8 cellular contexts compared by ENCODE assay signal in the genomic region with DNA sequence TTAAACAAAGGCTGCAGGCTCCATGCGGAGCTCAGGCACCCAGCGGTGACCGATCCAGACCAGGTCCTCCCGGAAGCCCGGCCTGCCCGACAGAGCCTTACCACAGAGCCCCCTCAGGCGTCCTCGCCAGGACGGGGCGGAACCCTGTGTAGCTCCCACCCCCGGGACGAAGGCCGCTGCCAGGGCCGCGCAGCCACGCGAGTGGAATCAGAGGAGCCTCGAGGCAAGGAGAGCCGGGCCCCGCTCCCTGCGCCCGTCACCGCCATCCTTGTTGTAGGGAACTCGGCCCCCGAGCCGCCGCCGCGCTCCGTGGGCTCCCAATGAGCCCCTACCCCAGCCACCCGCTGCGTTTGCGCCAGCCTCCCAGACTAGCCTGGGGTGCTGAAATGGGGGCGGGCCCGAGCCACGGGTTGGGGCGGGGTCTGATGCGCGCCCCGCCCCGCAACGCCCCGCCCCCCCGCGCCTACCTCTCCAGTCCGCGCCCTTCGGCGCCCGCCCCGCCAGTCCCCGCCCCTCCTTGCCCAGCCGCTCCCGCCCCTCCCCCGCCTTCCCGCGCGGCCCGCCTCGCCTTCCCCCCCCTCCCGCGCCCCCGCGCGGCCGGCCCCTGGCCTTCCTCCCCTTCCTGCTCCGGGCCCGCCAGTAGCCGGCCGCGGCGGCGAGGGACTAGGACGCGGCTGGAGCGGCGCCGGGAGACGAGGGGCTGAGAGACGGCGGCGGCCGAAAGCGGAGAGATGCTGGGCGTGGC. TPM values are rescaled to one million over a fixed set of nuclear protein-coding genes. Genes with fewer than 3 reads are reported as not detected.
A peak's percentile ranks its signal among the peaks of the same experiment; 100 is the strongest.
DNase-seq lines count a peak whose midpoint lies in the region; ATAC-seq, FAIRE-seq and TF ChIP-seq lines count a peak whose summit lies in the region.

A gene with protein sequence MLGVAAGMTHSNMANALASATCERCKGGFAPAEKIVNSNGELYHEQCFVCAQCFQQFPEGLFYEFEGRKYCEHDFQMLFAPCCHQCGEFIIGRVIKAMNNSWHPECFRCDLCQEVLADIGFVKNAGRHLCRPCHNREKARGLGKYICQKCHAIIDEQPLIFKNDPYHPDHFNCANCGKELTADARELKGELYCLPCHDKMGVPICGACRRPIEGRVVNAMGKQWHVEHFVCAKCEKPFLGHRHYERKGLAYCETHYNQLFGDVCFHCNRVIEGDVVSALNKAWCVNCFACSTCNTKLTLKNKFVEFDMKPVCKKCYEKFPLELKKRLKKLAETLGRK (plus strand): TSS at position 639 of the 745 bp plus-strand sequence. CDS start 93 bp downstream, at position 732.

- H3K27me3 ChIP-seq in prostate gland (replicated peaks; ENCODE audit: insufficient read depth), result no peaks in the 10 kb centered on the region

- no peaks in the 10 kb centered on the region for H3K9me3 ChIP-seq in prostate gland

- peak within 1 kb of the TSS; percentile 98 to 100 for H3K27ac ChIP-seq in prostate gland

- peak in 3 of 4 experiments; percentile 9 to 34 (median 12) for TF ChIP-seq CTCF in prostate gland (IDR thresholded peaks at IDR 0.05)

- peak; percentile 74 for TF ChIP-seq POLR2A in GM12891 (IDR thresholded peaks at IDR 0.05; ENCODE audit: low read depth, low read length)
- TF ChIP-seq POLR2A in prostate gland (IDR thresholded peaks at IDR 0.05), result peak; percentile 88

- DNase-seq in GM12891 (ENCODE audit: insufficient read length, low spot score), result peak; percentile 85
- peak; percentile 73 for DNase-seq in NCI-H1105 treated with DMSO at 0.1 percent for 48 hours (lab: John Stamatoyannopoulos, UW)
- DNase-seq in amniotic epithelial cell (ENCODE audit: low read depth), result peak; percentile 81
- peak; percentile 93 for DNase-seq in left cardiac atrium
- DNase-seq in prostate gland (ENCODE audit: low spot score), result peak; percentile 92
- peak; percentile 92 for DNase-seq in ureter (ENCODE audit: low spot score)

- no peaks in the 10 kb centered on the region for H3K4me1 ChIP-seq in prostate gland (replicated peaks)

- intact Hi-C loops in T-helper 1 cell treated with Interleukin-12 subunit alpha and Interleukin-12 subunit beta and Interleukin-4 antibody, amounts not matched to agents 30 ng/mL and 1 ng/mL, for 36 hours (cut with micrococcal nuclease), result loop anchor here (1.0 to 10.0 kb wide), 10 partner anchors 49 to 1681 kb away; a partner anchor contains a TSS
- intact Hi-C loops in left cardiac atrium (cut with DNase I), result loop anchor here in 1 of 2 donors (10.0 kb wide), 1 partner anchor 51 kb away; no protein-coding TSS in a partner anchor
- intact Hi-C loops in prostate gland (cut with DNase I), result loop anchor here (1.0 kb wide), 1 partner anchor 85 kb away; a partner anchor contains a TSS

- H3K36me3 ChIP-seq in prostate gland, result no peaks in the 10 kb centered on the region

- peak within 1 kb of the TSS; percentile 71 to 84 for H3K4me3 ChIP-seq in prostate gland

- FAIRE-seq in GM12891 (lab: Jason Lieb, UNC), result peak; percentile 92

- ATAC-seq in HG02642 (IDR thresholded peaks at IDR 0.05; ENCODE audit: poor library complexity, unreplicated experiment) (peak; percentile 89), left cardiac atrium (peak; percentile 96 to 97)

- 0% methylated on average over 37 of the region's 85 CpGs for WGBS in prostate gland

TF ChIP-seq in GM12891, 5 proteins besides CTCF, POLR2A, EP300 and RAD21:
- peak; percentile 31; the same call in 1 of the 2 replicates for TF ChIP-seq TAF1 (IDR thresholded peaks at IDR 0.05; ENCODE audit: low read depth, low read length)
- 0 out of 2 replicates have a peak, but pooled peaks have one; percentile 2 for TF ChIP-seq SPI1 (IDR thresholded peaks at IDR 0.05; ENCODE audit: low read depth, low read length)
- TF ChIP-seq POLR2AphosphoS5 (IDR thresholded peaks at IDR 0.05; ENCODE audit: low read depth, low read length), result peak; percentile 77
- no peak for TF ChIP-seq PAX5 (IDR thresholded peaks at IDR 0.05; ENCODE audit: insufficient read depth, low read length, severe bottlenecking)
- TF ChIP-seq POU2F2 (IDR thresholded peaks at IDR 0.05; ENCODE audit: low read depth, low read length), result peak; percentile 56; the same call in 1 of the 2 replicates
TF ChIP-seq in GM12891: peak in this region for 4.

RNA-seq across cellular contexts. Expression of the gene that starts here (rescaled TPM):
- 14.0 TPM for polyA plus RNA-seq in GM12891 (2012; ENCODE audit: low read depth, missing spikeins)
- 81.0 and 82.2 TPM in 2 replicates for total RNA-seq in T-helper 1 cell treated with Interleukin-12 subunit alpha and Interleukin-12 subunit beta and Interleukin-4 antibody, amounts not matched to agents 30 ng/mL and 1 ng/mL, for 36 hours
- total RNA-seq in left cardiac atrium (10 to 100 TPM; 59.8 to 65.2 TPM), prostate gland (10 to 100 TPM; 82.9 to 90.4 TPM), ureter (60.1 TPM)

Comparison
In these comparisons a context has a peak if more than half of its experiments do, and no peak if none do; other contexts are left out.
1. Peak in every context shown above with its lines: DNase-seq, ATAC-seq, H3K4me3 ChIP-seq and H3K27ac ChIP-seq.